1 cellular context compared by ENCODE assay signal in genomic region chr2:231460073-231460861, GRCh38.
A peak's percentile ranks its signal among the peaks of the same experiment; 100 is the strongest.
TF ChIP-seq lines count a peak whose summit lies in the region.

No MANE protein-coding gene starts in this region.

TF ChIP-seq in H1, 55 proteins besides CTCF, POLR2A, EP300 and RAD21:
- TF ChIP-seq CHD1 (IDR thresholded peaks at IDR 0.05; ENCODE audit: low read depth, low read length) (no peak), TCF12 (IDR thresholded peaks at IDR 0.05; ENCODE audit: low read depth, low read length) (no peak), POLR2AphosphoS5 (IDR thresholded peaks at IDR 0.05; ENCODE audit: low read depth, low read length) (peak; percentile 60), SIX5 (IDR thresholded peaks at IDR 0.05; ENCODE audit: low read depth, low read length) (peak; percentile 16; the same call in 1 of the 2 replicates), SP1 (IDR thresholded peaks at IDR 0.05; ENCODE audit: low read depth, low read length) (peak; percentile 42; the same call in 1 of the 2 replicates), YY1 (IDR thresholded peaks at IDR 0.05; ENCODE audit: low read depth, low read length) (no peak), SIN3A (conservative IDR thresholded peaks at IDR 0.05 in 1 of 2, IDR thresholded peaks at IDR 0.05 in 1 of 2; ENCODE audit: low read depth in 1 of 2, low read length in 2 of 2) (no peak)
